Comparison of ENCODE assay signal across 15 cellular contexts in the genomic region with DNA sequence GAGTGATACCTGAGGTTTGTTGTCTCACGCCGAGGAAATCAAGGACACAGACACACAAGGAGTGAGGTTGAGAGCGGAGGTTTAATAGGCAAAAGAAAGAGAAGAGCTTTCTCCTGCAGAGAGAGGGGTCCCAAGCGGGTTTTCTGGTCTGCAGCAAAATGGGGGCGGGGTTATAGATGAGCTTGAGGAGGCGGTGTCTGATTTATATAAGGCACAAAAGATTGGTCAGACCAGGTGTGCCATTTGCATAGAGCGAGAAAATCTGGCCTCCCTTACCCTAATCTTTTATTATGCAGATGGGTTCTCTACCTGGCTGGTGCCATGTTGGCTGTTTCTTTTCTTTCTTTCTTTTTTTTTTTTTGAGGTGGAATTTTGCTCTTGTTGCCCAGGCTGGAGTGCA. TPM values are rescaled to one million over a fixed set of nuclear protein-coding genes. Genes with fewer than 3 reads are reported as not detected.
DNase-seq lines count a peak whose midpoint lies in the region; ATAC-seq and TF ChIP-seq lines count a peak whose summit lies in the region.
"Had no signal": no experiment of that assay in that cellular context is flagged by ENCODE, and none has a peak within 500 bp of the region (broad histone marks: within the 10 kb centered on the region; RNA-seq: fewer than 3 reads in every experiment).

No MANE protein-coding gene starts in this region.

- H3K4me3 Mint-ChIP-seq in WTC11, result peak overlapping the region; percentile 22; the same call in 1 of the 2 replicates
- H3K4me3 Mint-ChIP-seq: CD8-positive, alpha-beta memory T cell had no signal

- H3K27me3 Mint-ChIP-seq in WTC11 (ENCODE audit: low read depth), result no peaks in the 10 kb centered on the region

- no peak overlapping the region for H3K27ac ChIP-seq in right atrium auricular region
- H3K27ac ChIP-seq in heart right ventricle, result no peak overlapping the region
- H3K27ac ChIP-seq: 22Rv1, HL-60 had no signal

- intact Hi-C loops in heart right ventricle (cut with DNase I), result no loop called here

- DNase-seq in right atrium auricular region (ENCODE audit: low spot score), result peak; percentile 44
- no peak for DNase-seq in heart right ventricle
- DNase-seq in WTC11 (ENCODE audit: low spot score), result no peak
- peak; percentile 80 for DNase-seq in iPS DF 19.7 (ENCODE audit: low read depth, low spot score)
- no peak for DNase-seq in DMS 273 treated with DMSO at 0.1 percent for 48 hours (lab: John Stamatoyannopoulos, UW)
- no peak for DNase-seq in C1 segment of cervical spinal cord (lab: John Stamatoyannopoulos, UW)
- no peak for DNase-seq in NOMO-1 treated with DMSO at 0.1 percent for 48 hours (lab: John Stamatoyannopoulos, UW; ENCODE audit: unreplicated experiment)
- DNase-seq: Caco-2; CD8-positive, alpha-beta memory T cell; DMS53; IMR-90 had no signal

- no peaks in the 10 kb centered on the region for H3K27me3 ChIP-seq in right atrium auricular region
- H3K27me3 ChIP-seq in heart right ventricle, result no peaks in the 10 kb centered on the region

- H3K9me3 Mint-ChIP-seq in WTC11, result peaks cover 21% of the 10 kb centered on the region

- POLR2A ChIA-PET in WTC11 (lab: Charles Lee), result no interaction called here

- peaks cover 74% of the 10 kb centered on the region for H3K4me1 Mint-ChIP-seq in WTC11
- H3K4me1 Mint-ChIP-seq: CD8-positive, alpha-beta memory T cell had no signal

- H3K27ac Mint-ChIP-seq in WTC11, result peak overlapping the region; percentile 95
- H3K27ac Mint-ChIP-seq: CD8-positive, alpha-beta memory T cell had no signal

- H3K36me3 Mint-ChIP-seq in WTC11, result peaks cover 13% of the 10 kb centered on the region; the same call in 1 of the 2 replicates
- H3K36me3 Mint-ChIP-seq: CD8-positive, alpha-beta memory T cell had no signal

- H3K36me3 ChIP-seq in right atrium auricular region, result no peaks in the 10 kb centered on the region
- no peaks in the 10 kb centered on the region for H3K36me3 ChIP-seq in heart right ventricle
- H3K36me3 ChIP-seq: HAP-1 had no signal

- CTCF ChIA-PET in WTC11 (lab: Charles Lee), result interaction anchor here (1.0 to 2.5 kb wide), 5 partner anchors 9 to 378 kb away, joined by 3 to 17 read pairs (median 7); a partner anchor contains a TSS

- 96 to 98% methylated on average over 7 of the region's 7 CpGs for WGBS in heart right ventricle, 2 donors

- ATAC-seq in heart right ventricle (no peak), WTC11 (peak; percentile 79), HG03108 (IDR thresholded peaks at IDR 0.05; ENCODE audit: unreplicated experiment) (no peak)

- no peak for TF ChIP-seq CTCF in right atrium auricular region (IDR thresholded peaks at IDR 0.05)
- no peak for TF ChIP-seq CTCF in heart right ventricle (IDR thresholded peaks at IDR 0.05)
- TF ChIP-seq CTCF in WTC11 (IDR thresholded peaks at IDR 0.05), result no peak

- H3K9me3 ChIP-seq in right atrium auricular region (no peaks in the 10 kb centered on the region), heart right ventricle (peaks cover 0 to 4% (median 0%) of the 10 kb centered on the region in 11 donors)
- H3K9me3 ChIP-seq: HAP-1 had no signal

- no peaks in the 10 kb centered on the region for H3K4me1 ChIP-seq in right atrium auricular region
- H3K4me1 ChIP-seq in heart right ventricle, result peaks cover 0 to 13% (median 0%) of the 10 kb centered on the region in 9 donors
- H3K4me1 ChIP-seq: Caco-2, HAP-1 had no signal

- H3K4me3 ChIP-seq in right atrium auricular region (no peak overlapping the region), heart right ventricle (no peak overlapping the region)
- H3K4me3 ChIP-seq: HAP-1 had no signal

TF ChIP-seq in WTC11, 78 proteins besides CTCF, POLR2A, EP300 and RAD21:
- TF ChIP-seq ZNF396 (CRISPR knock-in tag; IDR thresholded peaks at IDR 0.05; ENCODE audit: borderline replicate concordance), result no peak
- TF ChIP-seq TEAD1 (CRISPR knock-in tag; IDR thresholded peaks at IDR 0.05), result no peak
- TF ChIP-seq, protein P1, sequence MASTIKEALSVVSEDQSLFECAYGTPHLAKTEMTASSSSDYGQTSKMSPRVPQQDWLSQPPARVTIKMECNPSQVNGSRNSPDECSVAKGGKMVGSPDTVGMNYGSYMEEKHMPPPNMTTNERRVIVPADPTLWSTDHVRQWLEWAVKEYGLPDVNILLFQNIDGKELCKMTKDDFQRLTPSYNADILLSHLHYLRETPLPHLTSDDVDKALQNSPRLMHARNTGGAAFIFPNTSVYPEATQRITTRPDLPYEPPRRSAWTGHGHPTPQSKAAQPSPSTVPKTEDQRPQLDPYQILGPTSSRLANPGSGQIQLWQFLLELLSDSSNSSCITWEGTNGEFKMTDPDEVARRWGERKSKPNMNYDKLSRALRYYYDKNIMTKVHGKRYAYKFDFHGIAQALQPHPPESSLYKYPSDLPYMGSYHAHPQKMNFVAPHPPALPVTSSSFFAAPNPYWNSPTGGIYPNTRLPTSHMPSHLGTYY (CRISPR knock-in tag; IDR thresholded peaks at IDR 0.05), result no peak
- TF ChIP-seq ZBTB21 (CRISPR knock-in tag; IDR thresholded peaks at IDR 0.05; ENCODE audit: borderline replicate concordance), result no peak
- TF ChIP-seq, protein P2, sequence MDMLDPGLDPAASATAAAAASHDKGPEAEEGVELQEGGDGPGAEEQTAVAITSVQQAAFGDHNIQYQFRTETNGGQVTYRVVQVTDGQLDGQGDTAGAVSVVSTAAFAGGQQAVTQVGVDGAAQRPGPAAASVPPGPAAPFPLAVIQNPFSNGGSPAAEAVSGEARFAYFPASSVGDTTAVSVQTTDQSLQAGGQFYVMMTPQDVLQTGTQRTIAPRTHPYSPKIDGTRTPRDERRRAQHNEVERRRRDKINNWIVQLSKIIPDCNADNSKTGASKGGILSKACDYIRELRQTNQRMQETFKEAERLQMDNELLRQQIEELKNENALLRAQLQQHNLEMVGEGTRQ (CRISPR knock-in tag; IDR thresholded peaks at IDR 0.05), result no peak
- no peak for TF ChIP-seq JAZF1 (CRISPR knock-in tag; IDR thresholded peaks at IDR 0.05)
- TF ChIP-seq MXD4 (CRISPR knock-in tag; IDR thresholded peaks at IDR 0.05; ENCODE audit: borderline replicate concordance), result no peak

RNA-seq across cellular contexts. Expression of a gene that starts 11.8 kb away (rescaled TPM):
- total RNA-seq in right atrium auricular region, result 100 to 1,000 TPM in 1 of 2 donors, 10 to 100 TPM in 1; 60.2 to 156 TPM
- total RNA-seq in heart right ventricle, result 10 to 100 TPM in 8 of 10 donors, 1 to 10 TPM in 2; 8.4 to 64.9 (median 25.7) TPM
- polyA plus RNA-seq in heart right ventricle, result 10 to 100 TPM; 24.1 to 37.7 TPM
- total RNA-seq in WTC11 (2021), result 2.9 to 3.2 TPM (median 2.9 TPM) in 3 replicates
- total RNA-seq: Caco-2 had no signal
- polyA plus RNA-seq: CD8-positive, alpha-beta memory T cell had no signal

Comparison
In these comparisons a context has a peak if more than half of its experiments do, and no peak if none do; other contexts are left out.
1. DNase-seq: peak in right atrium auricular region (single experiment) and iPS DF 19.7 (single experiment); none in heart right ventricle (0 of 2), WTC11 (single experiment), DMS 273 treated with DMSO at 0.1 percent for 48 hours (single experiment), C1 segment of cervical spinal cord (0 of 14) and NOMO-1 treated with DMSO at 0.1 percent for 48 hours (single experiment).